20 cellular contexts compared by ENCODE assay signal in the genomic region with DNA sequence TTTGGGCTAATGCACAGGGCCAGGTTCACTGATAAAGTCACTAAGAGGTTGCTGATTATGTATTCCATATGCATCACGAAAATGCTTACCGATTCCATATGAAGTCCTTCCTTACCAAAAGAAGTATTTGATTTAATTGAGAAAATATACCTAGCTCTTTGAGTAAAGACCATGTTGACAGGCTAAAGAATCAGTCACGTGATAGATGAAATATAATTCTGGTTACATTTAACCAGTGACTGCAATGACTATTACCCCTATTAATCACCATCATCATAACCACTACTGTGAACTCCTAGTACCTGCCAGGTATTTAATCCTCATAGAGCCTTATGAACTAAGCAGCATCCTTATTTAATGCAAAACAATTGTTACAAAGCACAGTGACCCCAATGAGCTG.
DNase-seq lines count a peak whose midpoint lies in the region; ATAC-seq, FAIRE-seq and TF ChIP-seq lines count a peak whose summit lies in the region.
"Had no signal": no experiment of that assay in that cellular context is flagged by ENCODE, and none has a peak within 500 bp of the region (broad histone marks: within the 10 kb centered on the region; RNA-seq: fewer than 3 reads in every experiment).

No MANE protein-coding gene starts in this region.

- H3K36me3 ChIP-seq in keratinocyte (ENCODE audit: control insufficient read depth in 2 of 2, extremely low read depth in 1 of 2, insufficient read depth in 2 of 2, low read length in 2 of 2), result no peaks in the 10 kb centered on the region
- H3K36me3 ChIP-seq: Peyer's patch, SJSA1 had no signal

- peaks cover 90% of the 10 kb centered on the region for H3K4me1 Mint-ChIP-seq in CD4-positive, alpha-beta T cell (ENCODE audit: low read depth)
- peaks cover 63% of the 10 kb centered on the region for H3K4me1 Mint-ChIP-seq in activated T-helper 17 cell treated with anti-CD3 and anti-CD28 coated beads, Interleukin-2, amount 50 U/mL, for 72 hours
- H3K4me1 Mint-ChIP-seq in nephron progenitor cell, result peaks cover 17% of the 10 kb centered on the region

- intact Hi-C loops in CD4-positive, alpha-beta T cell (cut with DNase I, micrococcal nuclease), result no loop called here

- DNase-seq in CD4-positive, alpha-beta T cell, result no peak
- no peak for DNase-seq in GM12891 (ENCODE audit: insufficient read length, low spot score)
- DNase-seq in keratinocyte (ENCODE audit: low read depth, low spot score), result no peak
- no peak for DNase-seq in nephron progenitor cell
- DNase-seq in glomerular visceral epithelial cell (ENCODE audit: extremely low spot score), result no peak
- DNase-seq: ACHN, AML-193, COR-L47, DMS 273 treated with DMSO at 0.1 percent for 48 hours, DND-41, H7, NCI-H1105, NCI-H2081, NCI-H446 treated with DMSO at 0.1 percent for 48 hours, NCI-H69, Peyer's patch had no signal

- H3K4me2 ChIP-seq in keratinocyte (ENCODE audit: control insufficient read depth, extremely low read depth, insufficient read depth, low read depth, low read length), result no peak overlapping the region

- no peak for TF ChIP-seq CTCF in CD4-positive, alpha-beta T cell (IDR thresholded peaks at IDR 0.05)
- TF ChIP-seq CTCF in keratinocyte (optimal IDR thresholded peaks at IDR 0.05 in 1 of 3, IDR thresholded peaks at IDR 0.05 in 1 of 3, conservative IDR thresholded peaks at IDR 0.05 in 1 of 3; ENCODE audit: extremely low read depth in 1 of 3, insufficient read depth in 2 of 3, low read length in 3 of 3), result no peak
- TF ChIP-seq CTCF in nephron progenitor cell (IDR thresholded peaks at IDR 0.05), result no peak

- H2AFZ ChIP-seq in keratinocyte (ENCODE audit: control insufficient read depth, low read length), result no peak overlapping the region

- no peak overlapping the region for H3K9ac ChIP-seq in keratinocyte (ENCODE audit: control insufficient read depth, extremely low read depth, insufficient read depth, low read length)

- POLR2A ChIA-PET in CD4-positive, alpha-beta T cell (lab: Charles Lee), result interaction anchor here (1.1 to 2.8 kb wide), 3 partner anchors 8 to 32 kb away, joined by 3 to 15 read pairs (median 6); no protein-coding TSS in a partner anchor

- peaks cover 35% of the 10 kb centered on the region for H3K4me1 ChIP-seq in keratinocyte (ENCODE audit: control insufficient read depth, extremely low read depth, insufficient read depth, low read length)

- no peak for TF ChIP-seq POLR2A in GM12891 (IDR thresholded peaks at IDR 0.05; ENCODE audit: low read depth, low read length)

- H3K27ac Mint-ChIP-seq in CD4-positive, alpha-beta T cell, result peak overlapping the region; percentile 66
- H3K27ac Mint-ChIP-seq in activated T-helper 17 cell treated with anti-CD3 and anti-CD28 coated beads, Interleukin-2, amount 50 U/mL, for 72 hours, result peak overlapping the region; percentile 47
- H3K27ac Mint-ChIP-seq in nephron progenitor cell, result no peak overlapping the region

- no peaks in the 10 kb centered on the region for H3K27me3 ChIP-seq in CD4-positive, alpha-beta T cell (ENCODE audit: control insufficient read depth, insufficient read depth, low read length)
- H3K27me3 ChIP-seq in keratinocyte (ENCODE audit: control insufficient read depth, extremely low read depth, insufficient read depth, low read length), result no peaks in the 10 kb centered on the region
- H3K27me3 ChIP-seq: Peyer's patch, SJSA1 had no signal

- H3K27me3 Mint-ChIP-seq in CD4-positive, alpha-beta T cell, result no peaks in the 10 kb centered on the region
- H3K27me3 Mint-ChIP-seq in activated T-helper 17 cell treated with anti-CD3 and anti-CD28 coated beads, Interleukin-2, amount 50 U/mL, for 72 hours, result no peaks in the 10 kb centered on the region
- H3K27me3 Mint-ChIP-seq in nephron progenitor cell (ENCODE audit: low read depth, poor library complexity), result no peaks in the 10 kb centered on the region

- H3K4me3 Mint-ChIP-seq in CD4-positive, alpha-beta T cell, result no peak overlapping the region
- H3K4me3 Mint-ChIP-seq in activated T-helper 17 cell treated with anti-CD3 and anti-CD28 coated beads, Interleukin-2, amount 50 U/mL, for 72 hours, result peak overlapping the region; percentile 33
- H3K4me3 Mint-ChIP-seq in nephron progenitor cell, result no peak overlapping the region

- H3K9me3 Mint-ChIP-seq in CD4-positive, alpha-beta T cell, result no peaks in the 10 kb centered on the region
- no peaks in the 10 kb centered on the region for H3K9me3 Mint-ChIP-seq in activated T-helper 17 cell treated with anti-CD3 and anti-CD28 coated beads, Interleukin-2, amount 50 U/mL, for 72 hours
- no peaks in the 10 kb centered on the region for H3K9me3 Mint-ChIP-seq in nephron progenitor cell

- FAIRE-seq in GM12891 (lab: Jason Lieb, UNC) (peak; percentile 45), keratinocyte (lab: Jason Lieb, UNC) (peak; percentile 39)

- H3K79me2 ChIP-seq in keratinocyte (ENCODE audit: control insufficient read depth, insufficient read depth, low read length), result peaks cover 4% of the 10 kb centered on the region

- dilution Hi-C loops in keratinocyte (cut with MboI; ENCODE audit: extremely low pct_ligation_motif_present, low sequenced_read_pairs), result no loop called here

- no peaks in the 10 kb centered on the region for H3K9me3 ChIP-seq in CD4-positive, alpha-beta T cell (ENCODE audit: control insufficient read depth, low read length)
- H3K9me3 ChIP-seq in keratinocyte (ENCODE audit: control insufficient read depth, low read depth, low read length), result no peaks in the 10 kb centered on the region
- H3K9me3 ChIP-seq: Peyer's patch, SJSA1 had no signal

- peaks cover 61% of the 10 kb centered on the region for H3K36me3 Mint-ChIP-seq in CD4-positive, alpha-beta T cell (ENCODE audit: low read depth)
- H3K36me3 Mint-ChIP-seq in activated T-helper 17 cell treated with anti-CD3 and anti-CD28 coated beads, Interleukin-2, amount 50 U/mL, for 72 hours (ENCODE audit: low read depth), result peaks cover 78% of the 10 kb centered on the region
- no peaks in the 10 kb centered on the region for H3K36me3 Mint-ChIP-seq in nephron progenitor cell (ENCODE audit: low read depth)

- no peak overlapping the region for H3K27ac ChIP-seq in CD4-positive, alpha-beta T cell (ENCODE audit: low read depth, low read length)
- no peak overlapping the region for H3K27ac ChIP-seq in keratinocyte (ENCODE audit: control insufficient read depth, insufficient read depth, low read length)
- H3K27ac ChIP-seq: C4-2B, Peyer's patch, SJSA1 had no signal

- H4K20me1 ChIP-seq in keratinocyte (ENCODE audit: control insufficient read depth, extremely low read depth, insufficient read depth, low read length), result no peaks in the 10 kb centered on the region

- H3K9me1 ChIP-seq in keratinocyte (ENCODE audit: control insufficient read depth, extremely low read depth, insufficient read depth, low read length), result no peaks in the 10 kb centered on the region

- H3K4me3 ChIP-seq in keratinocyte (ENCODE audit: control insufficient read depth in 2 of 3, extremely low read depth in 1 of 3, insufficient read depth in 2 of 3, low read depth in 1 of 3, low read length in 3 of 3), result no peak overlapping the region
- H3K4me3 ChIP-seq: Peyer's patch, SJSA1 had no signal

- CTCF ChIA-PET in CD4-positive, alpha-beta T cell (lab: Charles Lee), result interaction anchor here (1.0 to 2.2 kb wide), 4 partner anchors 10 to 35 kb away, joined by 3 to 5 read pairs (median 4); no protein-coding TSS in a partner anchor

- ATAC-seq in CD4-positive, alpha-beta T cell (ENCODE audit: poor library complexity), result no peak
- no peak for ATAC-seq in activated T-helper 17 cell treated with anti-CD3 and anti-CD28 coated beads, Interleukin-2, amount 50 U/mL, for 72 hours (replicated peaks)
- ATAC-seq in HG03565 (IDR thresholded peaks at IDR 0.05; ENCODE audit: unreplicated experiment), result no peak

TF ChIP-seq in GM12891, 5 proteins besides CTCF, POLR2A, EP300 and RAD21:
- TF ChIP-seq POLR2AphosphoS5 (IDR thresholded peaks at IDR 0.05; ENCODE audit: low read depth, low read length) (no peak), TAF1 (IDR thresholded peaks at IDR 0.05; ENCODE audit: low read depth, low read length) (no peak), POU2F2 (IDR thresholded peaks at IDR 0.05; ENCODE audit: low read depth, low read length) (no peak), SPI1 (IDR thresholded peaks at IDR 0.05; ENCODE audit: low read depth, low read length) (no peak), PAX5 (IDR thresholded peaks at IDR 0.05; ENCODE audit: insufficient read depth, low read length, severe bottlenecking) (no peak)
TF ChIP-seq in GM12891: peak in this region for 0.
